Comparison of ENCODE assay signal across 1 cellular context in the genomic region with DNA sequence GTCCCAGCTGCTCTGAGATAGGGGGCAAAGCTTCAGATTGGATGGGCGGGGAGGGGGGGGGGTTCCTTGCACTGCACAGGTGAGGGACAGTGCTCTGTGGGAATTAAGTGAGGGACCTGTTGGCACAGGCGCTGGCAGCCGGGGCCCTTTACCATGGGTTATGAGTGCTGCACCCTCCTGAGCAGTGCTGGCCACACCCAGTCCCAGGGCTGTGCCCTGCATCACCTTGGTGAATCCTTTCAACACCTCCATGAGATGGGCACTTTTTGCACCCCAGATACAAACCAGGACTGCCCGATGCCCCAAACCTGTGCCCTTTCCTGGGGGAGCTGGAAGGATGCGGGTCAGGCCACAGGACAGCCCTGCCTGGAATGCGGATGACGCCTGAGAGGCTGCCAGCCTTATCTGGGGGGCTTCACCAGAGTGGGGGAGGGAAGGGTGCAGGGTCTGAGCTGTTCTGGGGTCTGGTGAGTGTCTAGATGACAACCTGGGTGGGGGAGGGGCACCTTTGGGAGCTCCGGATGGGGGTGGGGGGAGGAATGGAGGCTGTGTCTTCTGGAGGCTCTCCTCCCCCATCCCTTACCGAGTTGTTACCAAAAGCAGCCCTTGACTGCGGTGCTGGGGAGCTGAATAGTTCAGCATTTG.
TF ChIP-seq lines count a peak whose summit lies in the region.

No MANE protein-coding gene starts in this region.

TF ChIP-seq in H1, 55 proteins besides CTCF, POLR2A, EP300 and RAD21:
- TF ChIP-seq, protein P1, sequence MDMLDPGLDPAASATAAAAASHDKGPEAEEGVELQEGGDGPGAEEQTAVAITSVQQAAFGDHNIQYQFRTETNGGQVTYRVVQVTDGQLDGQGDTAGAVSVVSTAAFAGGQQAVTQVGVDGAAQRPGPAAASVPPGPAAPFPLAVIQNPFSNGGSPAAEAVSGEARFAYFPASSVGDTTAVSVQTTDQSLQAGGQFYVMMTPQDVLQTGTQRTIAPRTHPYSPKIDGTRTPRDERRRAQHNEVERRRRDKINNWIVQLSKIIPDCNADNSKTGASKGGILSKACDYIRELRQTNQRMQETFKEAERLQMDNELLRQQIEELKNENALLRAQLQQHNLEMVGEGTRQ (IDR thresholded peaks at IDR 0.05; ENCODE audit: low read length): no peak
- no peak for TF ChIP-seq MAX (IDR thresholded peaks at IDR 0.05)
- no peak for TF ChIP-seq ASH2L (IDR thresholded peaks at IDR 0.05; ENCODE audit: low read length)
- TF ChIP-seq CBX8 (IDR thresholded peaks at IDR 0.05; ENCODE audit: borderline replicate concordance, low read depth, low read length): no peak
- no peak for TF ChIP-seq CHD1 (IDR thresholded peaks at IDR 0.05; ENCODE audit: low read depth, low read length)
- no peak for TF ChIP-seq KDM1A (IDR thresholded peaks at IDR 0.05; ENCODE audit: borderline replicate concordance, low read length)
- no peak for TF ChIP-seq RXRA (IDR thresholded peaks at IDR 0.05; ENCODE audit: insufficient read depth, low read depth, low read length)
- TF ChIP-seq, protein P2, sequence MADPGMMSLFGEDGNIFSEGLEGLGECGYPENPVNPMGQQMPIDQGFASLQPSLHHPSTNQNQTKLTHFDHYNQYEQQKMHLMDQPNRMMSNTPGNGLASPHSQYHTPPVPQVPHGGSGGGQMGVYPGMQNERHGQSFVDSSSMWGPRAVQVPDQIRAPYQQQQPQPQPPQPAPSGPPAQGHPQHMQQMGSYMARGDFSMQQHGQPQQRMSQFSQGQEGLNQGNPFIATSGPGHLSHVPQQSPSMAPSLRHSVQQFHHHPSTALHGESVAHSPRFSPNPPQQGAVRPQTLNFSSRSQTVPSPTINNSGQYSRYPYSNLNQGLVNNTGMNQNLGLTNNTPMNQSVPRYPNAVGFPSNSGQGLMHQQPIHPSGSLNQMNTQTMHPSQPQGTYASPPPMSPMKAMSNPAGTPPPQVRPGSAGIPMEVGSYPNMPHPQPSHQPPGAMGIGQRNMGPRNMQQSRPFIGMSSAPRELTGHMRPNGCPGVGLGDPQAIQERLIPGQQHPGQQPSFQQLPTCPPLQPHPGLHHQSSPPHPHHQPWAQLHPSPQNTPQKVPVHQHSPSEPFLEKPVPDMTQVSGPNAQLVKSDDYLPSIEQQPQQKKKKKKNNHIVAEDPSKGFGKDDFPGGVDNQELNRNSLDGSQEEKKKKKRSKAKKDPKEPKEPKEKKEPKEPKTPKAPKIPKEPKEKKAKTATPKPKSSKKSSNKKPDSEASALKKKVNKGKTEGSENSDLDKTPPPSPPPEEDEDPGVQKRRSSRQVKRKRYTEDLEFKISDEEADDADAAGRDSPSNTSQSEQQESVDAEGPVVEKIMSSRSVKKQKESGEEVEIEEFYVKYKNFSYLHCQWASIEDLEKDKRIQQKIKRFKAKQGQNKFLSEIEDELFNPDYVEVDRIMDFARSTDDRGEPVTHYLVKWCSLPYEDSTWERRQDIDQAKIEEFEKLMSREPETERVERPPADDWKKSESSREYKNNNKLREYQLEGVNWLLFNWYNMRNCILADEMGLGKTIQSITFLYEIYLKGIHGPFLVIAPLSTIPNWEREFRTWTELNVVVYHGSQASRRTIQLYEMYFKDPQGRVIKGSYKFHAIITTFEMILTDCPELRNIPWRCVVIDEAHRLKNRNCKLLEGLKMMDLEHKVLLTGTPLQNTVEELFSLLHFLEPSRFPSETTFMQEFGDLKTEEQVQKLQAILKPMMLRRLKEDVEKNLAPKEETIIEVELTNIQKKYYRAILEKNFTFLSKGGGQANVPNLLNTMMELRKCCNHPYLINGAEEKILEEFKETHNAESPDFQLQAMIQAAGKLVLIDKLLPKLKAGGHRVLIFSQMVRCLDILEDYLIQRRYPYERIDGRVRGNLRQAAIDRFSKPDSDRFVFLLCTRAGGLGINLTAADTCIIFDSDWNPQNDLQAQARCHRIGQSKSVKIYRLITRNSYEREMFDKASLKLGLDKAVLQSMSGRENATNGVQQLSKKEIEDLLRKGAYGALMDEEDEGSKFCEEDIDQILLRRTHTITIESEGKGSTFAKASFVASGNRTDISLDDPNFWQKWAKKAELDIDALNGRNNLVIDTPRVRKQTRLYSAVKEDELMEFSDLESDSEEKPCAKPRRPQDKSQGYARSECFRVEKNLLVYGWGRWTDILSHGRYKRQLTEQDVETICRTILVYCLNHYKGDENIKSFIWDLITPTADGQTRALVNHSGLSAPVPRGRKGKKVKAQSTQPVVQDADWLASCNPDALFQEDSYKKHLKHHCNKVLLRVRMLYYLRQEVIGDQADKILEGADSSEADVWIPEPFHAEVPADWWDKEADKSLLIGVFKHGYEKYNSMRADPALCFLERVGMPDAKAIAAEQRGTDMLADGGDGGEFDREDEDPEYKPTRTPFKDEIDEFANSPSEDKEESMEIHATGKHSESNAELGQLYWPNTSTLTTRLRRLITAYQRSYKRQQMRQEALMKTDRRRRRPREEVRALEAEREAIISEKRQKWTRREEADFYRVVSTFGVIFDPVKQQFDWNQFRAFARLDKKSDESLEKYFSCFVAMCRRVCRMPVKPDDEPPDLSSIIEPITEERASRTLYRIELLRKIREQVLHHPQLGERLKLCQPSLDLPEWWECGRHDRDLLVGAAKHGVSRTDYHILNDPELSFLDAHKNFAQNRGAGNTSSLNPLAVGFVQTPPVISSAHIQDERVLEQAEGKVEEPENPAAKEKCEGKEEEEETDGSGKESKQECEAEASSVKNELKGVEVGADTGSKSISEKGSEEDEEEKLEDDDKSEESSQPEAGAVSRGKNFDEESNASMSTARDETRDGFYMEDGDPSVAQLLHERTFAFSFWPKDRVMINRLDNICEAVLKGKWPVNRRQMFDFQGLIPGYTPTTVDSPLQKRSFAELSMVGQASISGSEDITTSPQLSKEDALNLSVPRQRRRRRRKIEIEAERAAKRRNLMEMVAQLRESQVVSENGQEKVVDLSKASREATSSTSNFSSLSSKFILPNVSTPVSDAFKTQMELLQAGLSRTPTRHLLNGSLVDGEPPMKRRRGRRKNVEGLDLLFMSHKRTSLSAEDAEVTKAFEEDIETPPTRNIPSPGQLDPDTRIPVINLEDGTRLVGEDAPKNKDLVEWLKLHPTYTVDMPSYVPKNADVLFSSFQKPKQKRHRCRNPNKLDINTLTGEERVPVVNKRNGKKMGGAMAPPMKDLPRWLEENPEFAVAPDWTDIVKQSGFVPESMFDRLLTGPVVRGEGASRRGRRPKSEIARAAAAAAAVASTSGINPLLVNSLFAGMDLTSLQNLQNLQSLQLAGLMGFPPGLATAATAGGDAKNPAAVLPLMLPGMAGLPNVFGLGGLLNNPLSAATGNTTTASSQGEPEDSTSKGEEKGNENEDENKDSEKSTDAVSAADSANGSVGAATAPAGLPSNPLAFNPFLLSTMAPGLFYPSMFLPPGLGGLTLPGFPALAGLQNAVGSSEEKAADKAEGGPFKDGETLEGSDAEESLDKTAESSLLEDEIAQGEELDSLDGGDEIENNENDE (IDR thresholded peaks at IDR 0.05; ENCODE audit: insufficient replicate concordance, low read length): no peak
TF ChIP-seq in H1: peak in this region for 0.
